8 cellular contexts compared by ENCODE assay signal in genomic region chr18:63161728-63162195, GRCh38.
DNase-seq lines count a peak whose midpoint lies in the region; ATAC-seq and TF ChIP-seq lines count a peak whose summit lies in the region.

No MANE protein-coding gene starts in this region.

- H3K79me1 ChIP-seq in IMR-90 (ENCODE audit: low read depth in 1 of 2, low read length in 2 of 2) (no peaks in the 10 kb centered on the region), mesenchymal stem cell (replicated peaks; ENCODE audit: low read length, poor library complexity, severe bottlenecking) (no peaks in the 10 kb centered on the region)

- POLR2A ChIA-PET in IMR-90 (lab: Charles Lee; ENCODE audit: unreplicated experiment) = no interaction called here

- H2BK120ac ChIP-seq in IMR-90 (ENCODE audit: low read depth, low read length) (peak overlapping the region; percentile 69), mesenchymal stem cell (ENCODE audit: low read depth, low read length) (no peak overlapping the region)

- H3K27ac ChIP-seq in IMR-90 (ENCODE audit: insufficient read depth, low read length) (no peak overlapping the region), mesenchymal stem cell (ENCODE audit: low read length, poor library complexity, severe bottlenecking) (no peak overlapping the region)

- no peak for TF ChIP-seq CTCF in IMR-90 (conservative IDR thresholded peaks at IDR 0.05; ENCODE audit: low read depth, low read length)

- peaks cover 86% of the 10 kb centered on the region for H3K4me1 Mint-ChIP-seq in central memory CD8-positive, alpha-beta T cell

- CTCF ChIA-PET in IMR-90 (lab: Yijun Ruan, JAX) = interaction anchor here (0.5 to 1.4 kb wide), 2 partner anchors 10 to 161 kb away, joined by 4 read pairs; no protein-coding TSS in a partner anchor

- no peak overlapping the region for H3K4me3 ChIP-seq in IMR-90 (ENCODE audit: insufficient read depth, low read depth, low read length)
- no peak overlapping the region for H3K4me3 ChIP-seq in mesenchymal stem cell (ENCODE audit: insufficient read depth in 1 of 2, low read depth in 1 of 2, low read length in 2 of 2)

- peak overlapping the region; percentile 36 for H2BK20ac ChIP-seq in IMR-90 (ENCODE audit: low read depth, low read length)

- BruUV-seq in IMR-90 (replicated peaks; lab: Mats Ljungman, UMichigan) = no TSS peak

- H2AK5ac ChIP-seq in IMR-90 (ENCODE audit: low read depth, low read length) (no peak overlapping the region), mesenchymal stem cell (ENCODE audit: low read length, severe bottlenecking) (no peak overlapping the region)

- peaks cover 19% of the 10 kb centered on the region for H3K36me3 Mint-ChIP-seq in central memory CD8-positive, alpha-beta T cell (ENCODE audit: insufficient read depth)

- no peak overlapping the region for H3K14ac ChIP-seq in IMR-90 (replicated peaks; ENCODE audit: low read depth, low read length)
- no peak overlapping the region for H3K14ac ChIP-seq in mesenchymal stem cell (ENCODE audit: low read length in 2 of 2)

- no peaks in the 10 kb centered on the region for H3K9me3 Mint-ChIP-seq in central memory CD8-positive, alpha-beta T cell

- H3K4ac ChIP-seq in IMR-90 (ENCODE audit: low read depth, low read length) (no peak overlapping the region), mesenchymal stem cell (ENCODE audit: low read depth in 1 of 2, low read length in 2 of 2) (no peak overlapping the region)

- H3K4me1 ChIP-seq in IMR-90 (ENCODE audit: control insufficient read depth, insufficient read depth, low read length) (peaks cover 6% of the 10 kb centered on the region; the same call in 1 of the 2 replicates), mesenchymal stem cell (ENCODE audit: control insufficient read depth, insufficient read depth, low read depth, low read length) (peaks cover 5% of the 10 kb centered on the region)

- no peak overlapping the region for H3K23ac ChIP-seq in IMR-90 (ENCODE audit: low read depth, low read length)
- no peak overlapping the region for H3K23ac ChIP-seq in mesenchymal stem cell (ENCODE audit: low read length in 2 of 2)

- H4K91ac ChIP-seq in IMR-90 (ENCODE audit: insufficient read depth, low read depth, low read length) (no peak overlapping the region), mesenchymal stem cell (ENCODE audit: low read length) (no peak overlapping the region)

- H4K5ac ChIP-seq in IMR-90 (ENCODE audit: low read depth, low read length) = no peak overlapping the region

- peak overlapping the region; percentile 38; the same call in 1 of the 2 replicates for H3K4me2 ChIP-seq in IMR-90 (ENCODE audit: low read depth, low read length)
- no peak overlapping the region for H3K4me2 ChIP-seq in mesenchymal stem cell (ENCODE audit: low read length, poor library complexity, severe bottlenecking)

- DNase-seq in Caki2 (ENCODE audit: low read depth) (peak; percentile 74), IMR-90 (peak; percentile 93), mesenchymal stem cell (peak; percentile 93), NCI-H187 treated with DMSO at 0.1 percent for 48 hours (lab: John Stamatoyannopoulos, UW) (no peak)
- peak; percentile 71 for DNase-seq in activated CD4-positive, CD25-positive, alpha-beta regulatory T cell treated with anti-CD3 and anti-CD28 coated beads, Interleukin-2, amount 50 U/mL, for 72 hours
- DNase-seq in central memory CD8-positive, alpha-beta T cell (ENCODE audit: low spot score in 2 of 2) = peak; percentile 45 to 79
- peak; percentile 53 to 67 for DNase-seq in stimulated activated CD8-positive, alpha-beta memory T cell treated with anti-CD3 and anti-CD28 coated beads, Interleukin-4, amount 100 ng/mL, for 4 hours (ENCODE audit: low read depth in 2 of 2, low spot score in 1 of 2)

- no peak overlapping the region for H2AK9ac ChIP-seq in IMR-90 (replicated peaks; ENCODE audit: low read depth, low read length, poor library complexity)

- in situ Hi-C loops in Caki2 (cut with HindIII; ENCODE audit: low pct_unique_long_range_greater_than_20kb, low sequenced_read_pairs) = no loop called here
- in situ Hi-C loops in IMR-90 (cut with MboI; ENCODE audit: low sequenced_read_pairs) = no loop called here

- no peak for TF ChIP-seq RAD21 in IMR-90 (IDR thresholded peaks at IDR 0.05; ENCODE audit: low read length)

- peak overlapping the region in 1 of 2 experiments; percentile 10 for H2BK12ac ChIP-seq in mesenchymal stem cell (ENCODE audit: low read length in 2 of 2)

- H3K27ac Mint-ChIP-seq in central memory CD8-positive, alpha-beta T cell (ENCODE audit: low read depth) = peak overlapping the region; percentile 89

- peak overlapping the region; percentile 76 for H3K4me3 Mint-ChIP-seq in central memory CD8-positive, alpha-beta T cell

- ATAC-seq in GM21390 (IDR thresholded peaks at IDR 0.05; ENCODE audit: unreplicated experiment) (peak; percentile 52), IMR-90 (ENCODE audit: low read depth) (peak; percentile 97)
- ATAC-seq in central memory CD8-positive, alpha-beta T cell (replicated peaks; ENCODE audit: extremely low read depth, poor library complexity, severe bottlenecking) = peak; percentile 84

- dilution Hi-C loops in IMR-90 (cut with HindIII; ENCODE audit: low sequenced_read_pairs, unreplicated experiment) = no loop called here

- H4K20me1 ChIP-seq in IMR-90 (ENCODE audit: insufficient read depth, low read length) = no peaks in the 10 kb centered on the region

- no peak overlapping the region for H3K9ac ChIP-seq in IMR-90 (ENCODE audit: low read depth, low read length)
- H3K9ac ChIP-seq in mesenchymal stem cell (ENCODE audit: low read length) = peak overlapping the region; percentile 69

- H3K9me1 ChIP-seq in IMR-90 (ENCODE audit: insufficient read depth, low read length) = peaks cover 9% of the 10 kb centered on the region

- H4K8ac ChIP-seq in IMR-90 (ENCODE audit: low read depth in 2 of 2, low read length in 2 of 2) = no peak overlapping the region
- no peak overlapping the region for H4K8ac ChIP-seq in mesenchymal stem cell (ENCODE audit: low read length)

- H2AFZ ChIP-seq in IMR-90 (replicated peaks; ENCODE audit: low read length, poor library complexity) = peak overlapping the region; percentile 58
- no peak overlapping the region for H2AFZ ChIP-seq in mesenchymal stem cell (ENCODE audit: low read depth, low read length)

- H3K56ac ChIP-seq in IMR-90 (ENCODE audit: extremely low read depth, insufficient read depth, low read length) = no peak overlapping the region; the same call in 1 of the 2 replicates

- H3K27me3 Mint-ChIP-seq in central memory CD8-positive, alpha-beta T cell = no peaks in the 10 kb centered on the region

- intact Hi-C loops in IMR-90 (cut with micrococcal nuclease) = no loop called here

- TF ChIP-seq POLR2A in IMR-90 (IDR thresholded peaks at IDR 0.05; ENCODE audit: low read depth, low read length) = no peak

- H3K9me3 ChIP-seq in IMR-90 (ENCODE audit: control insufficient read depth, insufficient read depth, low read length) (no peaks in the 10 kb centered on the region), mesenchymal stem cell (ENCODE audit: control insufficient read depth, low read length) (no peaks in the 10 kb centered on the region)

- H3K36me3 ChIP-seq in IMR-90 (ENCODE audit: control insufficient read depth, insufficient read depth, low read length) (no peaks in the 10 kb centered on the region), mesenchymal stem cell (ENCODE audit: control insufficient read depth in 1 of 2, insufficient read depth in 2 of 2, low read depth in 1 of 2, low read length in 2 of 2) (no peaks in the 10 kb centered on the region)

- H3K27me3 ChIP-seq in IMR-90 (ENCODE audit: control insufficient read depth, insufficient read depth, low read length) (no peaks in the 10 kb centered on the region), mesenchymal stem cell (ENCODE audit: control insufficient read depth in 1 of 2, insufficient read depth in 1 of 2, low read length in 2 of 2) (no peaks in the 10 kb centered on the region)

- no CpG with 5 or more reads among the region's 9 CpGs for WGBS in IMR-90 (ENCODE audit: extremely low coverage in 2 of 2, insufficient read length in 1 of 2), 2 experiments
- 1% methylated on average over 9 of the region's 9 CpGs for WGBS in mesenchymal stem cell

- H2BK5ac ChIP-seq in IMR-90 (ENCODE audit: low read depth, low read length, poor library complexity, severe bottlenecking) = no peak overlapping the region
- no peak overlapping the region for H2BK5ac ChIP-seq in mesenchymal stem cell (ENCODE audit: low read depth, low read length, poor library complexity, severe bottlenecking)

- H3K18ac ChIP-seq in IMR-90 (ENCODE audit: low read depth, low read length) (no peak overlapping the region), mesenchymal stem cell (ENCODE audit: low read depth in 1 of 2, low read length in 2 of 2) (no peak overlapping the region)

- H2BK15ac ChIP-seq in IMR-90 (ENCODE audit: low read depth, low read length) (0 out of 3 replicates have a peak overlapping the region, but pooled peaks have one; percentile 35), mesenchymal stem cell (ENCODE audit: low read depth, poor library complexity, severe bottlenecking) (no peak overlapping the region)

TF ChIP-seq in IMR-90, 13 proteins besides CTCF, POLR2A, EP300 and RAD21:
- TF ChIP-seq SMC3 (IDR thresholded peaks at IDR 0.05; ENCODE audit: low read depth, low read length) (no peak), MXI1 (IDR thresholded peaks at IDR 0.05; ENCODE audit: borderline replicate concordance, low read depth, low read length) (peak; percentile 91), USF2 (IDR thresholded peaks at IDR 0.05; ENCODE audit: low read depth, low read length) (peak; percentile 94), CEBPB (IDR thresholded peaks at IDR 0.05; ENCODE audit: low read depth, low read length) (peak; percentile 39; the same call in 1 of the 2 replicates), RCOR1 (IDR thresholded peaks at IDR 0.05; ENCODE audit: insufficient replicate concordance, low read length) (no peak), CHD1 (IDR thresholded peaks at IDR 0.05; ENCODE audit: low read depth, low read length) (no peak), FOS (IDR thresholded peaks at IDR 0.05; ENCODE audit: low read depth, low read length) (peak; percentile 97), BHLHE40 (IDR thresholded peaks at IDR 0.05; ENCODE audit: low read depth, low read length) (peak; percentile 89)
